ENCODE assay signal across 8 cellular contexts in the genomic region with DNA sequence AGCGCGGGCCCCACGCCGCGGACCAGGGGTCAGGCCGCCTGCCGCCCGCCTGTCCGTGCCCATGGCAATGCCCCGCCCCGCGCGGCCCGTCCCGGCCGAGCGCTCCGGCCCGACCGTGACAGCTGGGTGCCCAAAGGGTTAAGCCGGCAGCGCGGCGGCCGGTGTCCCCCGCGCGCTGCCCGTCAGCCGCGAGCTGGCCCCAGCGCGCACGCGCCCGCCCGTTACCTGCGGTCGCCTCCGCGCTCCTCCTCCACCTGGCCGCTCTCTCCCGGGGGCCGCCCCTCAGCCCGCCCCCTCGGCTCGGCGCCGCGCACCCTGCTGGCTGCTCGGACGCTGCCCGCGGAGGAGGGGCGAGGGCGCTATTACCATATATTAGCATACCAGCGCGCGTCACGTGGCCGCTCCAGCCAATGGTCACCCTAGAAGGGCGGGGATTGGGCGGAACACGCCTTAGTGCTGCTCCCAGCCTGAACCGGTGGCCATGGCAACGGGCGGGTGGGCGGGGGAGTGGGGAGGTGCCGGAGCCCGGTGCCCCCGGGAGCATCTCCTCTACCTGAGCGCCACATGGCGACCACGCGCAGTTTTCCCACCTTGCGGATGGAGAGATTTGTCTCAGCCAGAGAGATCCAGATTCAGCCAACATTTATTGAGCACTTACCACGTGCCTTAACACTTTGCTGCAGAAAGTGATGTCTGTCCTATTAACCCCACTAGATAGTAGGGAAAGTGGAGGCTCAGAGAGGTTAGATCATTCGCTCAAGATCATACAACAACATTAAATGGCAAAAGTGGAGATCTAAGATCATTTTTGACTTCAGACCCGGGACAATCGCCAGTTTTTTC. TPM values are rescaled to one million over a fixed set of nuclear protein-coding genes. Genes with fewer than 3 reads are reported as not detected.
DNase-seq lines count a peak whose midpoint lies in the region; ATAC-seq and TF ChIP-seq lines count a peak whose summit lies in the region.

A gene with protein sequence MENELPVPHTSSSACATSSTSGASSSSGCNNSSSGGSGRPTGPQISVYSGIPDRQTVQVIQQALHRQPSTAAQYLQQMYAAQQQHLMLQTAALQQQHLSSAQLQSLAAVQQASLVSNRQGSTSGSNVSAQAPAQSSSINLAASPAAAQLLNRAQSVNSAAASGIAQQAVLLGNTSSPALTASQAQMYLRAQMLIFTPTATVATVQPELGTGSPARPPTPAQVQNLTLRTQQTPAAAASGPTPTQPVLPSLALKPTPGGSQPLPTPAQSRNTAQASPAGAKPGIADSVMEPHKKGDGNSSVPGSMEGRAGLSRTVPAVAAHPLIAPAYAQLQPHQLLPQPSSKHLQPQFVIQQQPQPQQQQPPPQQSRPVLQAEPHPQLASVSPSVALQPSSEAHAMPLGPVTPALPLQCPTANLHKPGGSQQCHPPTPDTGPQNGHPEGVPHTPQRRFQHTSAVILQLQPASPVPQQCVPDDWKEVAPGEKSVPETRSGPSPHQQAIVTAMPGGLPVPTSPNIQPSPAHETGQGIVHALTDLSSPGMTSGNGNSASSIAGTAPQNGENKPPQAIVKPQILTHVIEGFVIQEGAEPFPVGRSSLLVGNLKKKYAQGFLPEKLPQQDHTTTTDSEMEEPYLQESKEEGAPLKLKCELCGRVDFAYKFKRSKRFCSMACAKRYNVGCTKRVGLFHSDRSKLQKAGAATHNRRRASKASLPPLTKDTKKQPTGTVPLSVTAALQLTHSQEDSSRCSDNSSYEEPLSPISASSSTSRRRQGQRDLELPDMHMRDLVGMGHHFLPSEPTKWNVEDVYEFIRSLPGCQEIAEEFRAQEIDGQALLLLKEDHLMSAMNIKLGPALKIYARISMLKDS (minus strand): TSS at position 345 of the 843 bp plus-strand sequence. CDS start 55,556 bp downstream, outside the sequence.

- peaks cover 40% of the 10 kb centered on the region for H3F3A ChIP-seq in SK-N-SH (replicated peaks; ENCODE audit: insufficient read depth)

- H3K4me3 ChIP-seq in HEK293 (ENCODE audit: low read depth, low read length) (peak within 1 kb of the TSS; percentile 68), SK-N-SH (ENCODE audit: low read depth in 2 of 2, low read length in 1 of 2) (peak within 1 kb of the TSS; percentile 71 to 87), gastroesophageal sphincter (peak within 1 kb of the TSS; percentile 65 to 72), neuron (ENCODE audit: low read length) (peak within 1 kb of the TSS; percentile 72), stomach smooth muscle (ENCODE audit: low read length in 2 of 2) (peak within 1 kb of the TSS; percentile 60 to 80)

- H3K36me3 Mint-ChIP-seq in activated naive CD4-positive, alpha-beta T cell treated with anti-CD3 and anti-CD28 coated beads, Interleukin-2, amount 10 ng/mL, durations not matched to agents 7 days and 5 days, result no peaks in the 10 kb centered on the region

- POLR2A ChIA-PET in HEK293 (lab: Yijun Ruan, JAX), result no interaction called here
- POLR2A ChIA-PET in SK-N-SH (lab: Yijun Ruan, JAX), result no interaction called here

- ATAC-seq in gastroesophageal sphincter, result peak; percentile 97

- DNase-seq in ELR (ENCODE audit: low read depth), result peak; percentile 98
- DNase-seq in NAMALWA (ENCODE audit: low spot score), result peak; percentile 91
- peak; percentile 97 for DNase-seq in SK-N-SH
- peak; percentile 95 for DNase-seq in activated naive CD4-positive, alpha-beta T cell treated with anti-CD3 and anti-CD28 coated beads, Interleukin-2, amount 10 ng/mL, durations not matched to agents 7 days and 5 days

- no peaks in the 10 kb centered on the region for H3K27me3 ChIP-seq in SK-N-SH (ENCODE audit: insufficient read depth)
- H3K27me3 ChIP-seq in gastroesophageal sphincter, result no peaks in the 10 kb centered on the region
- no peaks in the 10 kb centered on the region for H3K27me3 ChIP-seq in neuron (ENCODE audit: insufficient read depth, low read length)
- no peaks in the 10 kb centered on the region for H3K27me3 ChIP-seq in stomach smooth muscle (ENCODE audit: control insufficient read depth in 1 of 2, insufficient read depth in 2 of 2, low read length in 2 of 2)

- H2AFZ ChIP-seq in SK-N-SH (ENCODE audit: low read depth) (peak within 1 kb of the TSS; percentile 67; the same call in 1 of the 2 replicates), neuron (ENCODE audit: low read depth, low read length) (peak within 1 kb of the TSS; percentile 27)

- H4K20me1 ChIP-seq in SK-N-SH (ENCODE audit: insufficient read depth), result no peaks in the 10 kb centered on the region

- no peaks in the 10 kb centered on the region for H3K9me3 ChIP-seq in HEK293 (ENCODE audit: control insufficient read depth, insufficient read depth, low read depth, low read length)
- no peaks in the 10 kb centered on the region for H3K9me3 ChIP-seq in SK-N-SH
- H3K9me3 ChIP-seq in gastroesophageal sphincter, result no peaks in the 10 kb centered on the region
- no peaks in the 10 kb centered on the region for H3K9me3 ChIP-seq in neuron (ENCODE audit: low read length)
- no peaks in the 10 kb centered on the region for H3K9me3 ChIP-seq in stomach smooth muscle (ENCODE audit: control insufficient read depth in 2 of 2, low read length in 2 of 2)

- WGBS in SK-N-SH (ENCODE audit: low lambda C conversion rate), result 10% methylated on average over 7 of the region's 80 CpGs
- WGBS in gastroesophageal sphincter (ENCODE audit: low coverage in 1 of 2), 2 donors, result 21 to 37% methylated on average over 3 to 4 of the region's 80 CpGs

- H3K4me1 ChIP-seq in HEK293 (ENCODE audit: control insufficient read depth, insufficient read depth, low read length), result peaks cover 12% of the 10 kb centered on the region
- H3K4me1 ChIP-seq in SK-N-SH (ENCODE audit: control insufficient read depth in 1 of 2, insufficient read depth in 2 of 2, low read depth in 1 of 2, low read length in 1 of 2), result peaks cover 13 to 48% of the 10 kb centered on the region in 2 experiments
- peaks cover 0 to 48% (median 6%) of the 10 kb centered on the region in 3 donors for H3K4me1 ChIP-seq in gastroesophageal sphincter
- H3K4me1 ChIP-seq in neuron (ENCODE audit: insufficient read depth, low read length), result peaks cover 44% of the 10 kb centered on the region
- H3K4me1 ChIP-seq in stomach smooth muscle (ENCODE audit: control insufficient read depth, insufficient read depth, low read length), result peaks cover 9% of the 10 kb centered on the region

- no peak for TF ChIP-seq EP300 in SK-N-SH (IDR thresholded peaks at IDR 0.05; ENCODE audit: borderline replicate concordance in 1 of 2, low read depth in 1 of 2, low read length in 1 of 2)
- TF ChIP-seq EP300 in gastroesophageal sphincter (IDR thresholded peaks at IDR 0.05), result no peak

- peak within 1 kb of the TSS; percentile 71 for H3K9ac ChIP-seq in SK-N-SH
- H3K9ac ChIP-seq in stomach smooth muscle (ENCODE audit: low read length in 2 of 2), result peak within 1 kb of the TSS; percentile 69 to 73

- peak within 1 kb of the TSS; percentile 58 for H3K4me3 Mint-ChIP-seq in activated naive CD4-positive, alpha-beta T cell treated with anti-CD3 and anti-CD28 coated beads, Interleukin-2, amount 10 ng/mL, durations not matched to agents 7 days and 5 days

- H3K27me3 Mint-ChIP-seq in activated naive CD4-positive, alpha-beta T cell treated with anti-CD3 and anti-CD28 coated beads, Interleukin-2, amount 10 ng/mL, durations not matched to agents 7 days and 5 days, result peaks cover 37% of the 10 kb centered on the region

- peak; percentile 17; the same call in 1 of the 2 replicates for TF ChIP-seq RAD21 in SK-N-SH (IDR thresholded peaks at IDR 0.05; ENCODE audit: low read length)

- H3K27ac Mint-ChIP-seq in activated naive CD4-positive, alpha-beta T cell treated with anti-CD3 and anti-CD28 coated beads, Interleukin-2, amount 10 ng/mL, durations not matched to agents 7 days and 5 days, result no peak within 1 kb of the TSS

- H3K9me3 Mint-ChIP-seq in activated naive CD4-positive, alpha-beta T cell treated with anti-CD3 and anti-CD28 coated beads, Interleukin-2, amount 10 ng/mL, durations not matched to agents 7 days and 5 days, result no peaks in the 10 kb centered on the region

- CTCF ChIA-PET in HEK293 (lab: Yijun Ruan, JAX) (interaction anchor here (0.5 to 1.6 kb wide), 4 partner anchors 16 to 41 kb away, joined by 3 to 11 read pairs (median 3); partner anchors contain the start of gene ZSCAN20), SK-N-SH (lab: Yijun Ruan, JAX) (interaction anchor here (0.7 to 1.6 kb wide), 5 partner anchors 8 to 334 kb away, joined by 3 to 4 read pairs (median 3); no protein-coding TSS in a partner anchor)
- CTCF ChIA-PET in activated naive CD4-positive, alpha-beta T cell treated with anti-CD3 and anti-CD28 coated beads, Interleukin-2, amount 10 ng/mL, durations not matched to agents 7 days and 5 days (lab: Charles Lee), result interaction anchor here (1.0 to 1.5 kb wide), 3 partner anchors 10 to 135 kb away, joined by 3 read pairs; no protein-coding TSS in a partner anchor

- no peaks in the 10 kb centered on the region for H3K9me2 ChIP-seq in SK-N-SH

- peak within 1 kb of the TSS; percentile 84 for H3K4me2 ChIP-seq in SK-N-SH

- H3K27ac ChIP-seq in HEK293 (ENCODE audit: extremely low read depth, low read depth, low read length) (peak within 1 kb of the TSS; percentile 69; the same call in 1 of the 2 replicates), SK-N-SH (ENCODE audit: low read depth in 2 of 2, low read length in 1 of 2) (peak within 1 kb of the TSS in 1 of 2 experiments; percentile 97; a peak in 2 of 4 replicates), gastroesophageal sphincter (peak within 1 kb of the TSS in 3 of 4 donors; percentile 83 to 92 (median 86)), stomach smooth muscle (ENCODE audit: low read length) (no peak within 1 kb of the TSS)

- TF ChIP-seq CTCF in HEK293 (tag by site-specific recombination; IDR thresholded peaks at IDR 0.05) (no peak; the same call in 1 of the 2 replicates), SK-N-SH (IDR thresholded peaks at IDR 0.05) (peak; percentile 33), gastroesophageal sphincter (IDR thresholded peaks at IDR 0.05) (peak in 3 of 4 experiments; percentile 43 to 50 (median 50))

- H3K36me3 ChIP-seq in HEK293 (ENCODE audit: control insufficient read depth in 2 of 2, insufficient read depth in 1 of 2, low read length in 2 of 2) (peaks cover 0 to 3% of the 10 kb centered on the region in 2 experiments; a peak in 1 of 3 replicates), SK-N-SH (replicated peaks in 1 of 2; ENCODE audit: control insufficient read depth in 1 of 2, insufficient read depth in 2 of 2, low read length in 1 of 2) (no peaks in the 10 kb centered on the region), gastroesophageal sphincter (no peaks in the 10 kb centered on the region), neuron (ENCODE audit: insufficient read depth, low read length) (no peaks in the 10 kb centered on the region), stomach smooth muscle (ENCODE audit: control insufficient read depth in 2 of 2, insufficient read depth in 2 of 2, low read length in 2 of 2) (no peaks in the 10 kb centered on the region)

- H3K4me1 Mint-ChIP-seq in activated naive CD4-positive, alpha-beta T cell treated with anti-CD3 and anti-CD28 coated beads, Interleukin-2, amount 10 ng/mL, durations not matched to agents 7 days and 5 days, result peaks cover 5% of the 10 kb centered on the region

- peak; percentile 46 to 56 for TF ChIP-seq POLR2A in gastroesophageal sphincter (IDR thresholded peaks at IDR 0.05)

- H3K79me2 ChIP-seq in SK-N-SH (ENCODE audit: insufficient read depth), result peaks cover 14% of the 10 kb centered on the region

RNA-seq across cellular contexts. Expression of the gene that starts here (rescaled TPM):
- 69.5 and 98.7 TPM in 2 replicates for polyA plus RNA-seq in SK-N-SH (2012; rRNA removed)
- polyA plus RNA-seq in SK-N-SH (2012; cell fraction: cytosol; rRNA removed), result 70.8 and 111 TPM in 2 replicates
- polyA plus RNA-seq in SK-N-SH (2012; cell fraction: nucleus; rRNA removed), result 124 and 128 TPM in 2 replicates
- total RNA-seq in gastroesophageal sphincter, result 100 to 1,000 TPM in 3 of 4 donors, 10 to 100 TPM in 1; 99.8 to 223 (median 181) TPM
